In the genomic region with DNA sequence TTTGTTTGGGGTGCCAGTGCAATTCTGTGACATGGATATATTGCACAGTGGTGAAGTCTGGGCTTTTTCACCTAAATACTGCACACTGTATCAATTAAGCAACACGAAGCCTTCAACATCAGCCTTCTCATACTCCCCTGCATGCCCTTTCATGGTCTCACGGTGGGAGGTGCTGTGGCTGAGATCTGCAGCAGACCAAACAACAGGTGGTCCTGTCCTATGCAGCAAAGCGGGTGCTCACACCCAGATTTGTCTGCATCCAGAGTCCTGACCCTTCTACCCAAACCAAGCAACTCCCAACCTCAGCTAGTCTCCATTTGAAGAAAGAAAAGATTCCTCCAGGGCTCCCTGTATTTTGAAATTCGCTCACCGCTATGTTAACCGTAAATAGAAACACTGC, we compare ENCODE assay signal across 20 cellular contexts.
DNase-seq lines count a peak whose midpoint lies in the region; ATAC-seq lines count a peak whose summit lies in the region.
"Had no signal": no experiment of that assay in that cellular context is flagged by ENCODE, and none has a peak within 500 bp of the region (broad histone marks: within the 10 kb centered on the region; RNA-seq: fewer than 3 reads in every experiment).

No MANE protein-coding gene starts in this region.

- H3K27ac ChIP-seq in layer of hippocampus (ENCODE audit: low read depth, low read length) (peak overlapping the region; percentile 13), substantia nigra (ENCODE audit: low read depth, low read length, poor library complexity, severe bottlenecking) (peak overlapping the region; percentile 89)
- H3K27ac ChIP-seq: KMS-11 had no signal

- ATAC-seq in activated naive CD8-positive, alpha-beta T cell treated with anti-CD3 and anti-CD28 coated beads, Interleukin-2, amount 50 U/mL, for 24 hours: no peak
- ATAC-seq: CD8-positive, alpha-beta T cell had no signal

- DNase-seq in activated naive CD4-positive, alpha-beta T cell (lab: John Stamatoyannopoulos, UW): no peak
- no peak for DNase-seq in activated naive CD8-positive, alpha-beta T cell treated with anti-CD3 and anti-CD28 coated beads, Interleukin-2, amount 50 U/mL, for 24 hours
- no peak for DNase-seq in substantia nigra (lab: John Stamatoyannopoulos, UW)
- DNase-seq in T-helper 9 cell: no peak
- DNase-seq in NCI-H2171 (lab: John Stamatoyannopoulos, UW): no peak
- DNase-seq in AG08396 (ENCODE audit: low spot score): no peak
- DNase-seq: Calu3; CD8-positive, alpha-beta T cell; GF-D8; GOT3; MV-4-11; NCI-H1694 treated with DMSO at 0.1 percent for 48 hours; NCI-H2227 treated with DMSO at 0.1 percent for 48 hours; NCI-H510A treated with DMSO at 0.1 percent for 48 hours; NCI-H82; RPMI8226; SHP77 treated with DMSO at 0.1 percent for 48 hours had no signal

- H3K27ac Mint-ChIP-seq in activated naive CD4-positive, alpha-beta T cell treated with anti-CD3 and anti-CD28 coated beads, Interleukin-2, amount 50 U/mL, for 24 hours: peak overlapping the region; percentile 65
- peak overlapping the region; percentile 34 for H3K27ac Mint-ChIP-seq in activated naive CD8-positive, alpha-beta T cell treated with anti-CD3 and anti-CD28 coated beads, Interleukin-2, amount 50 U/mL, for 24 hours
- H3K27ac Mint-ChIP-seq: CD8-positive, alpha-beta T cell had no signal

- H3K4me3 Mint-ChIP-seq in activated naive CD4-positive, alpha-beta T cell treated with anti-CD3 and anti-CD28 coated beads, Interleukin-2, amount 50 U/mL, for 24 hours: no peak overlapping the region
- no peak overlapping the region for H3K4me3 Mint-ChIP-seq in activated naive CD8-positive, alpha-beta T cell treated with anti-CD3 and anti-CD28 coated beads, Interleukin-2, amount 50 U/mL, for 24 hours
- H3K4me3 Mint-ChIP-seq: CD8-positive, alpha-beta T cell had no signal

- no peaks in the 10 kb centered on the region for H3K27me3 ChIP-seq in layer of hippocampus (ENCODE audit: control insufficient read depth, insufficient read depth, low read length)

- H3K27me3 Mint-ChIP-seq in activated naive CD4-positive, alpha-beta T cell treated with anti-CD3 and anti-CD28 coated beads, Interleukin-2, amount 50 U/mL, for 24 hours: no peaks in the 10 kb centered on the region
- H3K27me3 Mint-ChIP-seq in activated naive CD8-positive, alpha-beta T cell treated with anti-CD3 and anti-CD28 coated beads, Interleukin-2, amount 50 U/mL, for 24 hours: no peaks in the 10 kb centered on the region

- no peaks in the 10 kb centered on the region for H3K9me3 Mint-ChIP-seq in activated naive CD4-positive, alpha-beta T cell treated with anti-CD3 and anti-CD28 coated beads, Interleukin-2, amount 50 U/mL, for 24 hours
- H3K9me3 Mint-ChIP-seq in activated naive CD8-positive, alpha-beta T cell treated with anti-CD3 and anti-CD28 coated beads, Interleukin-2, amount 50 U/mL, for 24 hours: no peaks in the 10 kb centered on the region
- H3K9me3 Mint-ChIP-seq: CD8-positive, alpha-beta T cell had no signal

- peaks cover 10% of the 10 kb centered on the region for H3K36me3 Mint-ChIP-seq in activated naive CD4-positive, alpha-beta T cell treated with anti-CD3 and anti-CD28 coated beads, Interleukin-2, amount 50 U/mL, for 24 hours
- H3K36me3 Mint-ChIP-seq in activated naive CD8-positive, alpha-beta T cell treated with anti-CD3 and anti-CD28 coated beads, Interleukin-2, amount 50 U/mL, for 24 hours (ENCODE audit: low read depth): peaks cover 48% of the 10 kb centered on the region

- peaks cover 31% of the 10 kb centered on the region for H3K4me1 Mint-ChIP-seq in activated naive CD4-positive, alpha-beta T cell treated with anti-CD3 and anti-CD28 coated beads, Interleukin-2, amount 50 U/mL, for 24 hours
- H3K4me1 Mint-ChIP-seq in activated naive CD8-positive, alpha-beta T cell treated with anti-CD3 and anti-CD28 coated beads, Interleukin-2, amount 50 U/mL, for 24 hours: peaks cover 17% of the 10 kb centered on the region
